10 cellular contexts compared by ENCODE assay signal in the genomic region with DNA sequence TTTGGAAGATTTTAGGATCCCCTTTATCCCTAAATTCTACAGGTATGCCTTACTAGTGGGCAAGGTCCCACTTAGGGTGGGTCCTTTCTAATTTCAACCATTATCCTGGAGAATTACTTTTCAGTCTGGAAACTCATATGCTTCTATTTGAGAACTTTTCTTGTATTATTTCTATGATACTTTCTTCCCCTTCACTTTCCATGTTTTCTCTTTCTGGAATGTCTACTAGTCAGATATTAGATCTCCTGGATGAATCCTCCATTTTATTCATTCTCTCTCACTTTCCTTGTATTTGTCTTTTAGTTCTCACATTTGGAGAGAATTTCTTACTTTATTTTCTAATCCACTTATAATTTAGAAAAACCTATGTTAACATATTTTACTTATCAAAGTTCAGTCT.
"Had no signal": no experiment of that assay in that cellular context is flagged by ENCODE, and none has a peak within 500 bp of the region (broad histone marks: within the 10 kb centered on the region; RNA-seq: fewer than 3 reads in every experiment).

No MANE protein-coding gene starts in this region.

- H3K4me3 ChIP-seq: GM23248, GM23338, HAP-1 had no signal

- FAIRE-seq: H1, H54 had no signal

- DNase-seq: GM23248, GOT3, H7, H9, HCEC 1CT, HFFc6 had no signal

- H3K4me1 ChIP-seq: HAP-1 had no signal

- H3K36me3 ChIP-seq: HAP-1 had no signal

- H3K27ac ChIP-seq: GM23248 had no signal

- H3K9me3 ChIP-seq: HAP-1 had no signal
